In the genomic region with DNA sequence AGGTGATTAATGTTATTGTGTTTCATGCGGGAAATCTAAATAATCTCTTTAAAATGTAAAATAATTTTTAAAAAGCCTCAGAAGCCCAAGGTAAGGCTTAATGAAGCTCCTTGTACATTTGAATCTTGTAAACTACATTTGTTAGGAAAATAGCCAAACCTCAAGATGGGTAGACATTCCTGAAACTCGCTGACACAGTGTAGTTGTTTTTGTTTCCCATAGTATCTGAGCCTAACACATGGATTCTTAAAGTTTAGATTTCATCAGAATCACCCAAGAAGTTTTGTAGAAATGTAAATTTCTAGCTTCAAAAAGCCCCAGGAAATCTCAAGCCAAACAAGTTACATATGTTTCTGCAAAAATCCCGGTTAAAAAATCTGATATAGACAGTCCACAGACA, we compare ENCODE assay signal across 23 cellular contexts.
DNase-seq lines count a peak whose midpoint lies in the region; ATAC-seq and TF ChIP-seq lines count a peak whose summit lies in the region.
"Had no signal": no experiment of that assay in that cellular context is flagged by ENCODE, and none has a peak within 500 bp of the region (broad histone marks: within the 10 kb centered on the region; RNA-seq: fewer than 3 reads in every experiment).

No MANE protein-coding gene starts in this region.

- no peak overlapping the region for H2BK120ac ChIP-seq in mesendoderm (ENCODE audit: low read depth, low read length)

- no peaks in the 10 kb centered on the region for H3K4me1 ChIP-seq in mesendoderm (ENCODE audit: control insufficient read depth, low read depth, low read length)
- H3K4me1 ChIP-seq: lower lobe of right lung had no signal

- no peak overlapping the region for H3K9ac ChIP-seq in mesendoderm (ENCODE audit: low read length)
- H3K9ac ChIP-seq: KMS-11 had no signal

- H3K27ac Mint-ChIP-seq in HFFc6, result no peak overlapping the region; the same call in 1 of the 2 replicates
- H3K27ac Mint-ChIP-seq: activated CD8-positive, alpha-beta T cell treated with anti-CD3 and anti-CD28 coated beads for 36 hours; activated naive CD8-positive, alpha-beta T cell treated with anti-CD3 and anti-CD28 coated beads, Interleukin-2, amount 10 ng/mL, durations not matched to agents 7 days and 5 days; natural killer cell treated with Interleukin-12 subunit alpha and Interleukin-12 subunit beta and Interleukin-15 and Interleukin-18, amount 100 ng/mL, for 72 hours; type B pancreatic cell had no signal

- no peaks in the 10 kb centered on the region for H3K9me3 Mint-ChIP-seq in HFFc6
- H3K9me3 Mint-ChIP-seq: activated CD8-positive, alpha-beta T cell treated with anti-CD3 and anti-CD28 coated beads for 36 hours; type B pancreatic cell had no signal

- H3K79me2 ChIP-seq in mesendoderm (ENCODE audit: control insufficient read depth, insufficient read depth, low read length), result no peaks in the 10 kb centered on the region

- no peak overlapping the region for H2AK5ac ChIP-seq in mesendoderm (ENCODE audit: low read length)

- H3K36me3 ChIP-seq in brain microvascular endothelial cell (replicated peaks) (no peaks in the 10 kb centered on the region), mesendoderm (ENCODE audit: control insufficient read depth, insufficient read depth, low read length) (no peaks in the 10 kb centered on the region)
- H3K36me3 ChIP-seq: lower lobe of right lung, pancreas had no signal

- no peaks in the 10 kb centered on the region; the same call in 1 of the 2 replicates for H3K4me1 Mint-ChIP-seq in HFFc6 (ENCODE audit: low read depth)
- H3K4me1 Mint-ChIP-seq: activated naive CD8-positive, alpha-beta T cell treated with anti-CD3 and anti-CD28 coated beads, Interleukin-2, amount 10 ng/mL, durations not matched to agents 7 days and 5 days had no signal

- no peak overlapping the region for H4K5ac ChIP-seq in mesendoderm (ENCODE audit: low read length)

- H3K56ac ChIP-seq in mesendoderm (ENCODE audit: low read length), result no peak overlapping the region

- H2BK5ac ChIP-seq in mesendoderm (ENCODE audit: low read length), result no peak overlapping the region

- TF ChIP-seq CTCF in HFFc6 (IDR thresholded peaks at IDR 0.05) (no peak), brain microvascular endothelial cell (IDR thresholded peaks at IDR 0.05; ENCODE audit: low read depth, low read length, missing control alignments) (no peak), fibroblast of villous mesenchyme (IDR thresholded peaks at IDR 0.05; ENCODE audit: insufficient read depth, low read depth, low read length) (no peak)

- no peak overlapping the region for H3K23ac ChIP-seq in mesendoderm (ENCODE audit: low read length)

- no peak overlapping the region for H4K8ac ChIP-seq in mesendoderm (ENCODE audit: low read depth, low read length)

- no CpG with 5 or more reads among the region's 3 CpGs for WGBS in mesendoderm (ENCODE audit: extremely low coverage, insufficient coverage, low lambda C conversion rate)

- H3K27ac ChIP-seq in brain microvascular endothelial cell (no peak overlapping the region), mesendoderm (ENCODE audit: low read depth, low read length) (no peak overlapping the region)
- H3K27ac ChIP-seq: KMS-11, lower lobe of right lung, pancreas had no signal

- DNase-seq in HFFc6 (peak; percentile 16), brain microvascular endothelial cell (peak; percentile 16), fibroblast of villous mesenchyme (ENCODE audit: low read depth) (peak; percentile 45), NK-92 (lab: John Stamatoyannopoulos, UW; ENCODE audit: unreplicated experiment) (no peak), mesendoderm (no peak)
- DNase-seq: activated CD8-positive, alpha-beta T cell treated with anti-CD3 and anti-CD28 coated beads for 36 hours; activated effector memory CD4-positive, alpha-beta T cell treated with anti-CD3 and anti-CD28 coated beads, Interleukin-2, amount 50 U/mL, for 16 hours; activated naive CD8-positive, alpha-beta T cell treated with anti-CD3 and anti-CD28 coated beads, Interleukin-2, amount 10 ng/mL, durations not matched to agents 7 days and 5 days; effector memory CD4-positive, alpha-beta T cell; lower lobe of right lung; mucosa of descending colon; NCI-H187 treated with DMSO at 0.1 percent for 48 hours; NCI-H2171 treated with DMSO at 0.1 percent for 48 hours; NCI-H524 treated with DMSO at 0.1 percent for 48 hours; NK-92 treated with Interleukin-12 subunit alpha and Interleukin-12 subunit beta, amount 100 ng/mL, for 24 hours; pancreas; PC-3; T-helper 2 cell had no signal

- no peak overlapping the region for H3K4me3 Mint-ChIP-seq in HFFc6
- H3K4me3 Mint-ChIP-seq: activated CD8-positive, alpha-beta T cell treated with anti-CD3 and anti-CD28 coated beads for 36 hours; activated naive CD8-positive, alpha-beta T cell treated with anti-CD3 and anti-CD28 coated beads, Interleukin-2, amount 10 ng/mL, durations not matched to agents 7 days and 5 days; natural killer cell treated with Interleukin-12 subunit alpha and Interleukin-12 subunit beta and Interleukin-15 and Interleukin-18, amount 100 ng/mL, for 72 hours; type B pancreatic cell had no signal

- no peak overlapping the region for H3K4me3 ChIP-seq in brain microvascular endothelial cell (ENCODE audit: low read depth, low read length)
- H3K4me3 ChIP-seq in fibroblast of villous mesenchyme (ENCODE audit: low read depth, low read length), result no peak overlapping the region
- no peak overlapping the region for H3K4me3 ChIP-seq in mesendoderm (ENCODE audit: low read length)
- H3K4me3 ChIP-seq: lower lobe of right lung, mucosa of descending colon, pancreas had no signal

- H3K4me2 ChIP-seq in mesendoderm (ENCODE audit: low read length), result no peak overlapping the region
- H3K4me2 ChIP-seq: KMS-11 had no signal

- no peak for ATAC-seq in HG02759 (IDR thresholded peaks at IDR 0.05; ENCODE audit: unreplicated experiment)
- no peak for ATAC-seq in HG03342 (IDR thresholded peaks at IDR 0.05; ENCODE audit: unreplicated experiment)
- ATAC-seq: activated CD8-positive, alpha-beta T cell treated with anti-CD3 and anti-CD28 coated beads for 36 hours; lower lobe of right lung; mucosa of descending colon; natural killer cell treated with Interleukin-12 subunit alpha and Interleukin-12 subunit beta and Interleukin-15 and Interleukin-18, amount 100 ng/mL, for 72 hours; PC-3 had no signal

- no peak overlapping the region for H3K18ac ChIP-seq in mesendoderm (ENCODE audit: low read length)

- H3K4ac ChIP-seq in mesendoderm (ENCODE audit: low read depth, low read length), result no peak overlapping the region

- H3K27me3 ChIP-seq in brain microvascular endothelial cell (replicated peaks) (no peaks in the 10 kb centered on the region), mesendoderm (ENCODE audit: insufficient read depth, low read length, poor library complexity) (no peaks in the 10 kb centered on the region)
- H3K27me3 ChIP-seq: pancreas had no signal

- no peaks in the 10 kb centered on the region for H3K36me3 Mint-ChIP-seq in HFFc6 (ENCODE audit: low read depth)
- H3K36me3 Mint-ChIP-seq: activated naive CD8-positive, alpha-beta T cell treated with anti-CD3 and anti-CD28 coated beads, Interleukin-2, amount 10 ng/mL, durations not matched to agents 7 days and 5 days; natural killer cell treated with Interleukin-12 subunit alpha and Interleukin-12 subunit beta and Interleukin-15 and Interleukin-18, amount 100 ng/mL, for 72 hours; type B pancreatic cell had no signal

- H2BK15ac ChIP-seq in mesendoderm (replicated peaks; ENCODE audit: low read depth), result no peak overlapping the region

- H3K27me3 Mint-ChIP-seq in HFFc6 (ENCODE audit: insufficient read depth), result no peaks in the 10 kb centered on the region
- H3K27me3 Mint-ChIP-seq: activated CD8-positive, alpha-beta T cell treated with anti-CD3 and anti-CD28 coated beads for 36 hours; activated naive CD8-positive, alpha-beta T cell treated with anti-CD3 and anti-CD28 coated beads, Interleukin-2, amount 10 ng/mL, durations not matched to agents 7 days and 5 days; natural killer cell treated with Interleukin-12 subunit alpha and Interleukin-12 subunit beta and Interleukin-15 and Interleukin-18, amount 100 ng/mL, for 72 hours had no signal

- H3K79me1 ChIP-seq in mesendoderm (ENCODE audit: low read length), result no peaks in the 10 kb centered on the region

- in situ Hi-C loops in brain microvascular endothelial cell (cut with HindIII; ENCODE audit: low pct_ligation_motif_present, low sequenced_read_pairs), result no loop called here

Comparison
In these comparisons a context has a peak if more than half of its experiments do, and no peak if none do; other contexts are left out.
1. DNase-seq: peak in HFFc6 (single experiment), brain microvascular endothelial cell (single experiment) and fibroblast of villous mesenchyme (single experiment); none in NK-92 (single experiment) and mesendoderm (single experiment).